Comparison of ENCODE assay signal across 14 cellular contexts in the genomic region with DNA sequence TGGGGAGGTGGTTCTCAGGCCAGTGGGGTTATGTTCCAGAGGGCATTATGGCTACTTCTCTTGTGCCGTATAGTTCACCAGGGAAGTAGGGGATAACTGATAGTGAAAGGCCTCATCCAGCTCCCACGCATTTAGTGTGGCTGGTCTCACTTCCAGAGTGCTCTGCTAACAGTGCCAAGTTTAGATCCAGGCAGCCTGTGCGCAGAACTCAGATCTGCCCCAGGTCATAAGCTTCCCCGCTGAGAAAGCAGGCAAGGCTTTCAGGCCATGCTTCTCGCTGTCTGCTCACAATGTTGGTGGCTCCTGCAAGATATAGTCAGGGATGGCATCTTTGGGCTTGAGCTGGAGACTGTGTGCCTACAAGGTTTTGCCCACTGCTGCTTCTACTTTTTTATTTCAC. TPM values are rescaled to one million over a fixed set of nuclear protein-coding genes. Genes with fewer than 3 reads are reported as not detected.
DNase-seq lines count a peak whose midpoint lies in the region; ATAC-seq and TF ChIP-seq lines count a peak whose summit lies in the region.
"Had no signal": no experiment of that assay in that cellular context is flagged by ENCODE, and none has a peak within 500 bp of the region (broad histone marks: within the 10 kb centered on the region; RNA-seq: fewer than 3 reads in every experiment).

No MANE protein-coding gene starts in this region.

- peak; percentile 76 for ATAC-seq in Right ventricle myocardium inferior
- no peak for ATAC-seq in stimulated activated memory B cell treated with anti-CD40 and anti-IgM and Interleukin-4, amounts not matched to agents 10 μg/mL and 1 μg/mL and 100 μg/mL, for 72 hours
- ATAC-seq: PC-3 had no signal

- no peak overlapping the region for H3K4me3 Mint-ChIP-seq in stimulated activated memory B cell treated with anti-CD40 and anti-IgM and Interleukin-4, amounts not matched to agents 10 μg/mL and 1 μg/mL and 100 μg/mL, for 72 hours

- intact Hi-C loops in Right ventricle myocardium inferior (cut with DNase I) (no loop called here), cardiac septum (cut with DNase I) (no loop called here), mammary epithelial cell (cut with micrococcal nuclease) (no loop called here), left ventricle myocardium inferior (cut with micrococcal nuclease) (no loop called here)

- H3K4me1 ChIP-seq in mammary epithelial cell (ENCODE audit: insufficient read depth, low read length): peaks cover 14% of the 10 kb centered on the region
- peaks cover 38% of the 10 kb centered on the region for H3K4me1 ChIP-seq in left ventricle myocardium inferior

- H3K27me3 ChIP-seq in mammary epithelial cell (ENCODE audit: insufficient read depth, low read length): no peaks in the 10 kb centered on the region
- H3K27me3 ChIP-seq in left ventricle myocardium inferior (ENCODE audit: low read depth): no peaks in the 10 kb centered on the region

- dilution Hi-C loops in mammary epithelial cell (cut with HindIII; ENCODE audit: low sequenced_read_pairs): no loop called here

- peaks cover 7% of the 10 kb centered on the region for H3K79me2 ChIP-seq in mammary epithelial cell (ENCODE audit: insufficient read depth, low read length)

- no TSS peak for BruUV-seq in mammary epithelial cell (replicated peaks; lab: Mats Ljungman, UMichigan)

- no peaks in the 10 kb centered on the region for H3K27me3 Mint-ChIP-seq in stimulated activated memory B cell treated with anti-CD40 and anti-IgM and Interleukin-4, amounts not matched to agents 10 μg/mL and 1 μg/mL and 100 μg/mL, for 72 hours
- H3K27me3 Mint-ChIP-seq: IgD-negative memory B cell had no signal

- 34% methylated on average over 4 of the region's 5 CpGs for WGBS in mammary epithelial cell (ENCODE audit: low coverage, missing lambda C conversion rate)

- no peak overlapping the region for H3K9ac ChIP-seq in mammary epithelial cell (ENCODE audit: insufficient read depth, low read length)

- no peak for DNase-seq in Right ventricle myocardium inferior (ENCODE audit: missing footprints)
- DNase-seq in cardiac septum (ENCODE audit: low spot score): no peak
- no peak for DNase-seq in mammary epithelial cell
- peak; percentile 27 for DNase-seq in left ventricle myocardium inferior
- DNase-seq in NCI-H2227 (lab: John Stamatoyannopoulos, UW; ENCODE audit: unreplicated experiment): no peak
- DNase-seq in midbrain (lab: John Stamatoyannopoulos, UW): no peak
- DNase-seq: Calu3, NCI-H146, NCI-H2107, NCI-H69, PC-3 had no signal

- H3K4me1 Mint-ChIP-seq in stimulated activated memory B cell treated with anti-CD40 and anti-IgM and Interleukin-4, amounts not matched to agents 10 μg/mL and 1 μg/mL and 100 μg/mL, for 72 hours: peaks cover 32% of the 10 kb centered on the region

- CTCF ChIA-PET in mammary epithelial cell (lab: Charles Lee; ENCODE audit: low non-redundant PET): no interaction called here

- H3K4me3 ChIP-seq in mammary epithelial cell (replicated peaks in 1 of 3; ENCODE audit: insufficient read depth in 1 of 3, low read depth in 2 of 3, low read length in 3 of 3) (no peak overlapping the region), left ventricle myocardium inferior (no peak overlapping the region)
- H3K4me3 ChIP-seq: HAP-1 had no signal

- H3K4me2 ChIP-seq in mammary epithelial cell (ENCODE audit: insufficient read depth, low read depth, low read length): peak overlapping the region; percentile 40

- H2AFZ ChIP-seq in mammary epithelial cell (ENCODE audit: low read depth, low read length): peak overlapping the region; percentile 2

- H3K27ac ChIP-seq in mammary epithelial cell (ENCODE audit: insufficient read depth, low read depth, low read length) (no peak overlapping the region), left ventricle myocardium inferior (replicated peaks) (peak overlapping the region; percentile 83)

- no peaks in the 10 kb centered on the region for H3K36me3 ChIP-seq in mammary epithelial cell (ENCODE audit: insufficient read depth, low read length)
- H3K36me3 ChIP-seq in left ventricle myocardium inferior: peaks cover 28% of the 10 kb centered on the region

- in situ Hi-C loops in mammary epithelial cell (cut with MboI; ENCODE audit: low sequenced_read_pairs in 2 of 2): no loop called here

- no peak for TF ChIP-seq CTCF in mammary epithelial cell (conservative IDR thresholded peaks at IDR 0.05 in 1 of 2, IDR thresholded peaks at IDR 0.05 in 1 of 2; ENCODE audit: extremely low read depth in 1 of 2, insufficient read depth in 1 of 2, low read depth in 1 of 2, low read length in 2 of 2)
- TF ChIP-seq CTCF in left ventricle myocardium inferior (IDR thresholded peaks at IDR 0.05; ENCODE audit: borderline replicate concordance): no peak

- H3K27ac Mint-ChIP-seq in stimulated activated memory B cell treated with anti-CD40 and anti-IgM and Interleukin-4, amounts not matched to agents 10 μg/mL and 1 μg/mL and 100 μg/mL, for 72 hours: no peak overlapping the region

- H3K9me3 ChIP-seq in mammary epithelial cell (replicated peaks; ENCODE audit: insufficient read depth, low read length) (no peaks in the 10 kb centered on the region), left ventricle myocardium inferior (replicated peaks) (peaks cover 12% of the 10 kb centered on the region)
- H3K9me3 ChIP-seq: HAP-1 had no signal

- H3K9me3 Mint-ChIP-seq in stimulated activated memory B cell treated with anti-CD40 and anti-IgM and Interleukin-4, amounts not matched to agents 10 μg/mL and 1 μg/mL and 100 μg/mL, for 72 hours: peaks cover 22% of the 10 kb centered on the region

- H3K36me3 Mint-ChIP-seq in stimulated activated memory B cell treated with anti-CD40 and anti-IgM and Interleukin-4, amounts not matched to agents 10 μg/mL and 1 μg/mL and 100 μg/mL, for 72 hours: peaks cover 98% of the 10 kb centered on the region

- no peaks in the 10 kb centered on the region for H4K20me1 ChIP-seq in mammary epithelial cell (ENCODE audit: insufficient read depth, low read length)

RNA-seq across cellular contexts. Expression of gene AGK, which starts 11.3 kb away (rescaled TPM):
- 28.4 TPM for total RNA-seq in Right ventricle myocardium inferior
- total RNA-seq in cardiac septum: 32.7 TPM
- 10 to 100 TPM; 26.2 to 34.7 TPM for total RNA-seq in mammary epithelial cell
- 24.2 TPM for polyA plus RNA-seq in mammary epithelial cell
- 16.1 TPM for polyA minus RNA-seq in mammary epithelial cell
- 37.8 TPM for total RNA-seq in left ventricle myocardium inferior
